ENCODE assay signal across 1 cellular context in the genomic region with DNA sequence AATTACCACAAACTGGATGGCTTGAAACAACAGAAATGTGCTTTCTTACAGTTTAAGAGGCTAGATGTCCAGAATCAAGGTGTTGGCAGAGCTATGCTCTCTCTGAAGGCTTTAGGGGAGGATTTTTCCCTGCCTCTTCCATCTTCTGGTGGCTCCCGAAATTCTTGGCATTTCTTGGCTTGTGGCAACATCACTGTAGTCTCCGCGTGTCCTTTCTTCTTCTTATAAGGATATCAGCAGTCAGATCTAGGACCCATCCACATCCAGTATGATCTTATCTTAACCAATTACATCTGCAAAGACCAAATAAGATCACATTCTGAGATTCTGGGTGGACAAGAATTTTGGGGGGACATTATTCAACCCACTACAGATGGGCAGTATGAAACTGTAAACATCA.
TF ChIP-seq lines count a peak whose summit lies in the region.

No MANE protein-coding gene starts in this region.

TF ChIP-seq in GM23338, 12 proteins besides CTCF, POLR2A, EP300 and RAD21 (continued from another document):
- TF ChIP-seq, protein P1, sequence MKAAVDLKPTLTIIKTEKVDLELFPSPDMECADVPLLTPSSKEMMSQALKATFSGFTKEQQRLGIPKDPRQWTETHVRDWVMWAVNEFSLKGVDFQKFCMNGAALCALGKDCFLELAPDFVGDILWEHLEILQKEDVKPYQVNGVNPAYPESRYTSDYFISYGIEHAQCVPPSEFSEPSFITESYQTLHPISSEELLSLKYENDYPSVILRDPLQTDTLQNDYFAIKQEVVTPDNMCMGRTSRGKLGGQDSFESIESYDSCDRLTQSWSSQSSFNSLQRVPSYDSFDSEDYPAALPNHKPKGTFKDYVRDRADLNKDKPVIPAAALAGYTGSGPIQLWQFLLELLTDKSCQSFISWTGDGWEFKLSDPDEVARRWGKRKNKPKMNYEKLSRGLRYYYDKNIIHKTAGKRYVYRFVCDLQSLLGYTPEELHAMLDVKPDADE (IDR thresholded peaks at IDR 0.05) = no peak
- TF ChIP-seq, protein P2, sequence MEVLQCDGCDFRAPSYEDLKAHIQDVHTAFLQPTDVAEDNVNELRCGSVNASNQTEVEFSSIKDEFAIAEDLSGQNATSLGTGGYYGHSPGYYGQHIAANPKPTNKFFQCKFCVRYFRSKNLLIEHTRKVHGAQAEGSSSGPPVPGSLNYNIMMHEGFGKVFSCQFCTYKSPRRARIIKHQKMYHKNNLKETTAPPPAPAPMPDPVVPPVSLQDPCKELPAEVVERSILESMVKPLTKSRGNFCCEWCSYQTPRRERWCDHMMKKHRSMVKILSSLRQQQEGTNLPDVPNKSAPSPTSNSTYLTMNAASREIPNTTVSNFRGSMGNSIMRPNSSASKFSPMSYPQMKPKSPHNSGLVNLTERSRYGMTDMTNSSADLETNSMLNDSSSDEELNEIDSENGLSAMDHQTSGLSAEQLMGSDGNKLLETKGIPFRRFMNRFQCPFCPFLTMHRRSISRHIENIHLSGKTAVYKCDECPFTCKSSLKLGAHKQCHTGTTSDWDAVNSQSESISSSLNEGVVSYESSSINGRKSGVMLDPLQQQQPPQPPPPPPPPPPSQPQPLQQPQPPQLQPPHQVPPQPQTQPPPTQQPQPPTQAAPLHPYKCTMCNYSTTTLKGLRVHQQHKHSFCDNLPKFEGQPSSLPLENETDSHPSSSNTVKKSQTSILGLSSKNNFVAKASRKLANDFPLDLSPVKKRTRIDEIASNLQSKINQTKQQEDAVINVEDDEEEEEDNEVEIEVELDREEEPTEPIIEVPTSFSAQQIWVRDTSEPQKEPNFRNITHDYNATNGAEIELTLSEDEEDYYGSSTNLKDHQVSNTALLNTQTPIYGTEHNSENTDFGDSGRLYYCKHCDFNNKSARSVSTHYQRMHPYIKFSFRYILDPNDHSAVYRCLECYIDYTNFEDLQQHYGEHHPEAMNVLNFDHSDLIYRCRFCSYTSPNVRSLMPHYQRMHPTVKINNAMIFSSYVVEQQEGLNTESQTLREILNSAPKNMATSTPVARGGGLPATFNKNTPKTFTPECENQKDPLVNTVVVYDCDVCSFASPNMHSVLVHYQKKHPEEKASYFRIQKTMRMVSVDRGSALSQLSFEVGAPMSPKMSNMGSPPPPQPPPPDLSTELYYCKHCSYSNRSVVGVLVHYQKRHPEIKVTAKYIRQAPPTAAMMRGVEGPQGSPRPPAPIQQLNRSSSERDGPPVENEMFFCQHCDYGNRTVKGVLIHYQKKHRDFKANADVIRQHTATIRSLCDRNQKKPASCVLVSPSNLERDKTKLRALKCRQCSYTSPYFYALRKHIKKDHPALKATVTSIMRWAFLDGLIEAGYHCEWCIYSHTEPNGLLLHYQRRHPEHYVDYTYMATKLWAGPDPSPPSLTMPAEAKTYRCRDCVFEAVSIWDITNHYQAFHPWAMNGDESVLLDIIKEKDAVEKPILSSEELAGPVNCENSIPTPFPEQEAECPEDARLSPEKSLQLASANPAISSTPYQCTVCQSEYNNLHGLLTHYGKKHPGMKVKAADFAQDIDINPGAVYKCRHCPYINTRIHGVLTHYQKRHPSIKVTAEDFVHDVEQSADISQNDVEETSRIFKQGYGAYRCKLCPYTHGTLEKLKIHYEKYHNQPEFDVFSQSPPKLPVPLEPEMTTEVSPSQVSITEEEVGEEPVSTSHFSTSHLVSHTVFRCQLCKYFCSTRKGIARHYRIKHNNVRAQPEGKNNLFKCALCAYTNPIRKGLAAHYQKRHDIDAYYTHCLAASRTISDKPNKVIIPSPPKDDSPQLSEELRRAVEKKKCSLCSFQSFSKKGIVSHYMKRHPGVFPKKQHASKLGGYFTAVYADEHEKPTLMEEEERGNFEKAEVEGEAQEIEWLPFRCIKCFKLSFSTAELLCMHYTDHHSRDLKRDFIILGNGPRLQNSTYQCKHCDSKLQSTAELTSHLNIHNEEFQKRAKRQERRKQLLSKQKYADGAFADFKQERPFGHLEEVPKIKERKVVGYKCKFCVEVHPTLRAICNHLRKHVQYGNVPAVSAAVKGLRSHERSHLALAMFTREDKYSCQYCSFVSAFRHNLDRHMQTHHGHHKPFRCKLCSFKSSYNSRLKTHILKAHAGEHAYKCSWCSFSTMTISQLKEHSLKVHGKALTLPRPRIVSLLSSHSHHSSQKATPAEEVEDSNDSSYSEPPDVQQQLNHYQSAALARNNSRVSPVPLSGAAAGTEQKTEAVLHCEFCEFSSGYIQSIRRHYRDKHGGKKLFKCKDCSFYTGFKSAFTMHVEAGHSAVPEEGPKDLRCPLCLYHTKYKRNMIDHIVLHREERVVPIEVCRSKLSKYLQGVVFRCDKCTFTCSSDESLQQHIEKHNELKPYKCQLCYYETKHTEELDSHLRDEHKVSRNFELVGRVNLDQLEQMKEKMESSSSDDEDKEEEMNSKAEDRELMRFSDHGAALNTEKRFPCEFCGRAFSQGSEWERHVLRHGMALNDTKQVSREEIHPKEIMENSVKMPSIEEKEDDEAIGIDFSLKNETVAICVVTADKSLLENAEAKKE (CRISPR knock-in tag; IDR thresholded peaks at IDR 0.05) = no peak
- TF ChIP-seq ZNF331 (CRISPR knock-in tag; IDR thresholded peaks at IDR 0.05; ENCODE audit: low read depth) (no peak), JUNB (IDR thresholded peaks at IDR 0.05; ENCODE audit: unreplicated experiment) (no peak)
